8 cellular contexts compared by ENCODE assay signal in genomic region chr5:157855404-157855994, GRCh38. TPM values are rescaled to one million over a fixed set of nuclear protein-coding genes. Genes with fewer than 3 reads are reported as not detected.
DNase-seq lines count a peak whose midpoint lies in the region; ATAC-seq, FAIRE-seq and TF ChIP-seq lines count a peak whose summit lies in the region.

No MANE protein-coding gene starts in this region.

- no peak overlapping the region for H2BK12ac ChIP-seq in H1 (ENCODE audit: low read depth, low read length)

- no peak overlapping the region for H2AK5ac ChIP-seq in H1 (ENCODE audit: low read depth, low read length)

- H2BK15ac ChIP-seq in H1 (ENCODE audit: low read length): no peak overlapping the region

- H4K91ac ChIP-seq in H1 (replicated peaks; ENCODE audit: insufficient read length, low read length): no peak overlapping the region

- H3K27me3 ChIP-seq in SU-DHL-6 (ENCODE audit: low read length) (no peaks in the 10 kb centered on the region), H1 (replicated peaks in 1 of 4; ENCODE audit: control insufficient read depth in 3 of 4, extremely low read depth in 1 of 4, insufficient read depth in 3 of 4, low read length in 3 of 4) (no peaks in the 10 kb centered on the region)

- no peaks in the 10 kb centered on the region for H3K9me3 ChIP-seq in SU-DHL-6 (ENCODE audit: insufficient read depth, low read length)
- H3K9me3 ChIP-seq in H1 (ENCODE audit: insufficient read depth in 2 of 2, low read depth in 1 of 2, low read length in 1 of 2): no peaks in the 10 kb centered on the region

- H3K79me2 ChIP-seq in SU-DHL-6 (ENCODE audit: insufficient read depth, low read length) (peaks cover 85% of the 10 kb centered on the region), H1 (ENCODE audit: control insufficient read depth in 1 of 2, insufficient read depth in 2 of 2, low read length in 2 of 2) (peaks cover 14 to 85% of the 10 kb centered on the region in 2 experiments)

- no peak overlapping the region for H4K5ac ChIP-seq in H1 (ENCODE audit: insufficient read length, low read depth, low read length)

- H3K23me2 ChIP-seq in H1 (ENCODE audit: low read depth, low read length): peaks cover 4% of the 10 kb centered on the region; the same call in 1 of the 2 replicates

- H3K36me3 ChIP-seq in SU-DHL-6 (ENCODE audit: low read length) (no peaks in the 10 kb centered on the region), H1 (ENCODE audit: control insufficient read depth in 2 of 4, insufficient read depth in 4 of 4, low read length in 3 of 4) (no peaks in the 10 kb centered on the region)

- ATAC-seq in HG02759 (IDR thresholded peaks at IDR 0.05; ENCODE audit: unreplicated experiment): no peak

- peaks cover 48% of the 10 kb centered on the region for H3K4me1 Mint-ChIP-seq in mesothelial cell of epicardium

- no peaks in the 10 kb centered on the region for H3K9me3 Mint-ChIP-seq in mesothelial cell of epicardium

- CTCF ChIA-PET in H1 (lab: Charles Lee; ENCODE audit: partially characterized antibody): interaction anchor here (0.6 to 4.1 kb wide), 31 partner anchors 9 to 1251 kb away, joined by 3 to 37 read pairs (median 6); no protein-coding TSS in a partner anchor

- no peak overlapping the region for H3K27ac ChIP-seq in SU-DHL-6 (ENCODE audit: low read depth, low read length)
- no peak overlapping the region for H3K27ac ChIP-seq in H1 (ENCODE audit: low read depth, low read length)

- 77% methylated on average over 10 of the region's 10 CpGs; no CpG with 5 or more reads in 1 of the 2 experiments for WGBS in H1 (ENCODE audit: extremely low coverage in 1 of 2, insufficient coverage in 1 of 2, insufficient read length in 1 of 2, insufficient replicate concordance in 2 of 2, low coverage in 1 of 2, low lambda C conversion rate in 2 of 2, missing lambda C conversion rate in 1 of 2), 2 experiments

- no peak for TF ChIP-seq POLR2A in H1 (IDR thresholded peaks at IDR 0.05; ENCODE audit: control extremely low read depth in 1 of 2, low read depth in 2 of 2, low read length in 2 of 2)

- FAIRE-seq in HTR-8/SVneo (lab: Jason Lieb, UNC) (no peak), H1 (lab: Jason Lieb, UNC) (peak; percentile 92)

- H3K14ac ChIP-seq in H1 (ENCODE audit: insufficient read length): no peak overlapping the region

- H2BK5ac ChIP-seq in H1 (ENCODE audit: low read depth, low read length): no peak overlapping the region

- peak; percentile 14 for TF ChIP-seq CTCF in SU-DHL-6 (IDR thresholded peaks at IDR 0.05; ENCODE audit: insufficient read depth, low read length, poor library complexity, severe bottlenecking)
- TF ChIP-seq CTCF in H1 (IDR thresholded peaks at IDR 0.05; ENCODE audit: control extremely low read depth in 1 of 3, insufficient read depth in 1 of 3, low read depth in 1 of 3, low read length in 3 of 3): peak; percentile 11 to 81 (median 76)
- peak; percentile 60 for TF ChIP-seq CTCF in mesothelial cell of epicardium (IDR thresholded peaks at IDR 0.05; ENCODE audit: unreplicated experiment)

- no peaks in the 10 kb centered on the region for H3K9me2 ChIP-seq in SU-DHL-6 (replicated peaks; ENCODE audit: insufficient read depth, low read length)

- no peak overlapping the region for H3K4ac ChIP-seq in H1 (replicated peaks; ENCODE audit: insufficient read length, low read depth, low read length)

- H3K4me3 Mint-ChIP-seq in mesothelial cell of epicardium: no peak overlapping the region

- no peaks in the 10 kb centered on the region for H3K27me3 Mint-ChIP-seq in mesothelial cell of epicardium (ENCODE audit: low read depth)

- H3K9ac ChIP-seq in SU-DHL-6 (ENCODE audit: low read length) (no peak overlapping the region), H1 (replicated peaks in 1 of 4; ENCODE audit: extremely low read depth in 1 of 4, low read depth in 3 of 4, low read length in 3 of 4) (no peak overlapping the region)

- H2BK120ac ChIP-seq in H1 (replicated peaks; ENCODE audit: low read depth, low read length): no peak overlapping the region

- TF ChIP-seq RAD21 in H1 (IDR thresholded peaks at IDR 0.05 in 1 of 2, conservative IDR thresholded peaks at IDR 0.05 in 1 of 2; ENCODE audit: low read depth in 2 of 2, low read length in 2 of 2): peak; percentile 72 to 80

- H3K4me1 ChIP-seq in H1 (replicated peaks in 1 of 4; ENCODE audit: control insufficient read depth in 3 of 4, insufficient read depth in 4 of 4, low read length in 3 of 4): peaks cover 0 to 4% (median 3%) of the 10 kb centered on the region in 4 experiments; a peak in 2 of 7 replicates

- peak; percentile 4 for DNase-seq in DMS79 treated with DMSO at 0.1 percent for 48 hours (lab: John Stamatoyannopoulos, UW)
- DNase-seq in DMS79 (lab: John Stamatoyannopoulos, UW): no peak
- DNase-seq in HTR-8/SVneo (ENCODE audit: insufficient read length, low spot score): peak; percentile 53
- DNase-seq in H1 (ENCODE audit: low read depth in 1 of 2, low spot score in 2 of 2): peak; percentile 44 to 63
- peak in 1 of 2 experiments; percentile 54 for DNase-seq in mesothelial cell of epicardium (ENCODE audit: low spot score in 2 of 2, unreplicated experiment in 2 of 2)
- DNase-seq in OCI-M2 (lab: John Stamatoyannopoulos, UW; ENCODE audit: unreplicated experiment): no peak

- no peak overlapping the region for H2BK20ac ChIP-seq in H1 (ENCODE audit: low read length)

- no peak overlapping the region for H3K27ac Mint-ChIP-seq in mesothelial cell of epicardium

- no peaks in the 10 kb centered on the region; the same call in 1 of the 2 replicates for H3K79me1 ChIP-seq in H1 (ENCODE audit: low read depth, low read length)

- POLR2A ChIA-PET in H1 (lab: Charles Lee; ENCODE audit: partially characterized antibody): interaction anchor here (0.8 to 1.8 kb wide), 7 partner anchors 9 to 138 kb away, joined by 3 to 6 read pairs (median 3); no protein-coding TSS in a partner anchor

- no peak overlapping the region for H3K56ac ChIP-seq in H1 (replicated peaks; ENCODE audit: insufficient read length, low read depth, low read length)

- no peak overlapping the region for H4K8ac ChIP-seq in H1 (ENCODE audit: extremely low read depth, insufficient read depth, low read length)

- no peak for TF ChIP-seq EP300 in H1 (IDR thresholded peaks at IDR 0.05; ENCODE audit: borderline replicate concordance in 1 of 2, low read depth in 2 of 2, low read length in 2 of 2)

- H3K4me3 ChIP-seq in SU-DHL-6 (ENCODE audit: insufficient read depth, low read length, poor library complexity, severe bottlenecking) (no peak overlapping the region), H1 (ENCODE audit: extremely low read depth in 1 of 4, insufficient read depth in 2 of 4, low read depth in 3 of 4, low read length in 4 of 4) (no peak overlapping the region)

- no peaks in the 10 kb centered on the region for H3K36me3 Mint-ChIP-seq in mesothelial cell of epicardium

- H2AFZ ChIP-seq in SU-DHL-6 (ENCODE audit: low read depth, low read length, severe bottlenecking) (no peak overlapping the region), H1 (ENCODE audit: low read length) (no peak overlapping the region)

- H3F3A ChIP-seq in SU-DHL-6 (ENCODE audit: insufficient read depth): peaks cover 3% of the 10 kb centered on the region; the same call in 1 of the 2 replicates

- peaks cover 5% of the 10 kb centered on the region; the same call in 1 of the 2 replicates for H4K20me1 ChIP-seq in SU-DHL-6 (ENCODE audit: low read depth, low read length)
- peaks cover 2 to 8% of the 10 kb centered on the region in 2 experiments for H4K20me1 ChIP-seq in H1 (replicated peaks in 1 of 2; ENCODE audit: control insufficient read depth in 1 of 2, insufficient read depth in 2 of 2, low read length in 2 of 2)

- H3K4me2 ChIP-seq in SU-DHL-6 (ENCODE audit: low read depth, low read length, poor library complexity, severe bottlenecking) (peak overlapping the region; percentile 87), H1 (ENCODE audit: insufficient read depth in 1 of 2, low read depth in 2 of 2, low read length in 2 of 2) (no peak overlapping the region)

- no peak overlapping the region for H3K23ac ChIP-seq in H1 (ENCODE audit: insufficient read length)

- no peak overlapping the region for H3K18ac ChIP-seq in H1 (ENCODE audit: extremely low read depth, low read length)

TF ChIP-seq in H1, 55 proteins besides CTCF, POLR2A, EP300 and RAD21:
- TF ChIP-seq BACH1 (IDR thresholded peaks at IDR 0.05; ENCODE audit: low read length) (peak; percentile 59), FOSL1 (IDR thresholded peaks at IDR 0.05; ENCODE audit: insufficient read depth, low read depth, low read length) (no peak), EZH2 (IDR thresholded peaks at IDR 0.05; ENCODE audit: low read depth, low read length, severe bottlenecking) (no peak), KDM1A (IDR thresholded peaks at IDR 0.05; ENCODE audit: borderline replicate concordance, low read length) (no peak), NANOG (IDR thresholded peaks at IDR 0.05; ENCODE audit: insufficient read depth, low read depth, low read length, poor library complexity, severe bottlenecking) (no peak), CREB1 (IDR thresholded peaks at IDR 0.05) (no peak)

RNA-seq across cellular contexts. Expression of gene CLINT1, which starts 3.4 kb away (rescaled TPM):
- 84.7 and 85.9 TPM in 2 replicates for total RNA-seq in H1 (2021; fragmentation: NEBNext Ultra II Directional; extraction: Animal tissue kit (Norgen Biotek cat#: 25700))
- polyA plus RNA-seq in H1 (2011; rRNA removed): 121 and 140 TPM in 2 replicates
- polyA plus RNA-seq in H1 (2011; cell fraction: cytosol; rRNA removed): 113 TPM
- polyA plus RNA-seq in H1 (2011; cell fraction: nucleus; rRNA removed): 184 TPM
- polyA plus RNA-seq in H1 (2012, experiment 1 of 2): 63.2 to 84.1 TPM (median 78.8 TPM) in 4 replicates
- polyA plus RNA-seq in H1 (2012, experiment 2 of 2): 4.8 TPM
- polyA plus RNA-seq in H1 (2013, experiment 1 of 2): 61.4 TPM
- 59.7 TPM for polyA plus RNA-seq in H1 (2013, experiment 2 of 2)
- polyA minus RNA-seq in H1 (2011; rRNA and poly(A)+ RNA removed): 291 and 319 TPM in 2 replicates
- polyA minus RNA-seq in H1 (2011; cell fraction: cytosol; rRNA and poly(A)+ RNA removed): 78.7 TPM
- 111 TPM for polyA minus RNA-seq in H1 (2011; cell fraction: nucleus; rRNA and poly(A)+ RNA removed)
- total RNA-seq in mesothelial cell of epicardium: 74.8 to 85.2 TPM (median 77.7 TPM) in 3 replicates

Comparison
In these comparisons a context has a peak if more than half of its experiments do, and no peak if none do; other contexts are left out.
1. DNase-seq: peak in DMS79 treated with DMSO at 0.1 percent for 48 hours (single experiment), HTR-8/SVneo (single experiment) and H1 (2 of 2); none in DMS79 (single experiment) and OCI-M2 (single experiment).
2. CTCF ChIP-seq: peak in every context shown above with its lines; median percentile 76 in H1; 60 in mesothelial cell of epicardium; 14 in SU-DHL-6.